ENCODE assay signal across 8 cellular contexts in genomic region chr22:21734540-21735197, GRCh38. TPM values are rescaled to one million over a fixed set of nuclear protein-coding genes. Genes with fewer than 3 reads are reported as not detected.
DNase-seq lines count a peak whose midpoint lies in the region; ATAC-seq and TF ChIP-seq lines count a peak whose summit lies in the region.

No MANE protein-coding gene starts in this region.

- peak overlapping the region; percentile 93 for H3K4me3 Mint-ChIP-seq in activated B cell treated with CpG ODN at 0.5 μM for 24 hours
- H3K4me3 Mint-ChIP-seq in stimulated activated memory B cell treated with anti-CD40 and anti-IgM and Interleukin-4, amounts not matched to agents 10 μg/mL and 1 μg/mL and 100 μg/mL, for 72 hours: peak overlapping the region; percentile 91

- DNase-seq in Right ventricle myocardium superior (peak; percentile 15), cardiac septum (ENCODE audit: low spot score) (no peak), activated B cell treated with CpG ODN at 0.5 μM for 24 hours (no peak), iPS DF 6.9 (ENCODE audit: low read depth, low spot score) (no peak), ureter (ENCODE audit: low spot score) (no peak), NCI-H1436 treated with DMSO at 0.1 percent for 48 hours (lab: John Stamatoyannopoulos, UW) (no peak)

- H3K4me3 ChIP-seq in iPS DF 6.9 (ENCODE audit: low read length): peak overlapping the region; percentile 80; the same call in 1 of the 2 replicates

- H3K27me3 ChIP-seq in iPS DF 6.9 (ENCODE audit: control insufficient read depth, insufficient read depth, low read length): no peaks in the 10 kb centered on the region; the same call in 1 of the 2 replicates

- peaks cover 5% of the 10 kb centered on the region; the same call in 1 of the 2 replicates for H3K4me1 ChIP-seq in iPS DF 6.9 (ENCODE audit: control insufficient read depth, insufficient read depth, low read length)

- POLR2A ChIA-PET in activated B cell treated with CpG ODN at 0.5 μM for 24 hours (lab: Charles Lee): interaction anchor here (0.6 to 1.4 kb wide), 4 partner anchors 19 to 203 kb away, joined by 3 to 7 read pairs (median 4); partner anchors contain the start of gene PPIL2

- H3K27me3 Mint-ChIP-seq in activated B cell treated with CpG ODN at 0.5 μM for 24 hours: no peaks in the 10 kb centered on the region
- H3K27me3 Mint-ChIP-seq in stimulated activated memory B cell treated with anti-CD40 and anti-IgM and Interleukin-4, amounts not matched to agents 10 μg/mL and 1 μg/mL and 100 μg/mL, for 72 hours: no peaks in the 10 kb centered on the region

- ATAC-seq in Right ventricle myocardium superior (ENCODE audit: poor library complexity) (no peak), activated B cell treated with CpG ODN at 0.5 μM for 24 hours (ENCODE audit: low read depth) (no peak), HG02973 (IDR thresholded peaks at IDR 0.05; ENCODE audit: unreplicated experiment) (no peak)
- ATAC-seq in stimulated activated memory B cell treated with anti-CD40 and anti-IgM and Interleukin-4, amounts not matched to agents 10 μg/mL and 1 μg/mL and 100 μg/mL, for 72 hours: no peak

- peak overlapping the region; percentile 96 for H3K27ac Mint-ChIP-seq in activated B cell treated with CpG ODN at 0.5 μM for 24 hours
- peak overlapping the region; percentile 87 for H3K27ac Mint-ChIP-seq in stimulated activated memory B cell treated with anti-CD40 and anti-IgM and Interleukin-4, amounts not matched to agents 10 μg/mL and 1 μg/mL and 100 μg/mL, for 72 hours

- H3K36me3 Mint-ChIP-seq in activated B cell treated with CpG ODN at 0.5 μM for 24 hours (ENCODE audit: low read depth): peaks cover 5% of the 10 kb centered on the region
- no peaks in the 10 kb centered on the region for H3K36me3 Mint-ChIP-seq in stimulated activated memory B cell treated with anti-CD40 and anti-IgM and Interleukin-4, amounts not matched to agents 10 μg/mL and 1 μg/mL and 100 μg/mL, for 72 hours

- H3K27ac ChIP-seq in iPS DF 6.9 (ENCODE audit: low read length): no peak overlapping the region

- H3K9me3 ChIP-seq in iPS DF 6.9 (ENCODE audit: control insufficient read depth, insufficient read depth, low read length): no peaks in the 10 kb centered on the region

- intact Hi-C loops in Right ventricle myocardium superior (cut with DNase I) (no loop called here), cardiac septum (cut with DNase I) (loop anchor here (5.0 kb wide), 1 partner anchor 133 kb away; the partner anchor contains the start of gene MAPK1), activated B cell treated with CpG ODN at 0.5 μM for 24 hours (cut with micrococcal nuclease) (loop anchor here (1.0 kb wide), 4 partner anchors 68 to 204 kb away; partner anchors contain the start of gene PPIL2)

- peaks cover 44% of the 10 kb centered on the region for H3K4me1 Mint-ChIP-seq in activated B cell treated with CpG ODN at 0.5 μM for 24 hours
- peaks cover 42% of the 10 kb centered on the region for H3K4me1 Mint-ChIP-seq in stimulated activated memory B cell treated with anti-CD40 and anti-IgM and Interleukin-4, amounts not matched to agents 10 μg/mL and 1 μg/mL and 100 μg/mL, for 72 hours

- H3K36me3 ChIP-seq in iPS DF 6.9 (ENCODE audit: control insufficient read depth, insufficient read depth, low read length): no peaks in the 10 kb centered on the region

- no CpG with 5 or more reads among the region's 8 CpGs for WGBS in iPS DF 6.9 (ENCODE audit: insufficient coverage, insufficient read length)

- TF ChIP-seq CTCF in activated B cell treated with CpG ODN at 0.5 μM for 24 hours (IDR thresholded peaks at IDR 0.05): no peak

- no peaks in the 10 kb centered on the region for H3K9me3 Mint-ChIP-seq in activated B cell treated with CpG ODN at 0.5 μM for 24 hours
- no peaks in the 10 kb centered on the region for H3K9me3 Mint-ChIP-seq in stimulated activated memory B cell treated with anti-CD40 and anti-IgM and Interleukin-4, amounts not matched to agents 10 μg/mL and 1 μg/mL and 100 μg/mL, for 72 hours

- CTCF ChIA-PET in activated B cell treated with CpG ODN at 0.5 μM for 24 hours (lab: Charles Lee): interaction anchor here (1.8 kb wide), 1 partner anchor 218 kb away, joined by 8 read pairs; the partner anchor contains the start of gene PPM1F

RNA-seq across cellular contexts. Expression of gene YPEL1, which starts 0.9 kb away (rescaled TPM):
- total RNA-seq in Right ventricle myocardium superior (3.1 TPM), cardiac septum (9.6 TPM), activated B cell treated with CpG ODN at 0.5 μM for 24 hours (3.0 and 4.1 TPM in 2 replicates), ureter (1.7 TPM)
